In genomic region chr1:18557621-18558465, GRCh38 we compare ENCODE assay signal across 8 cellular contexts.
A peak's percentile ranks its signal among the peaks of the same experiment; 100 is the strongest.
DNase-seq lines count a peak whose midpoint lies in the region; ATAC-seq lines count a peak whose summit lies in the region.

No MANE protein-coding gene starts in this region.

- DNase-seq in G401 (ENCODE audit: low spot score), result peak; percentile 91
- DNase-seq in NCI-H526 treated with DMSO at 0.1 percent for 48 hours (lab: John Stamatoyannopoulos, UW), result peak; percentile 51
- DNase-seq in putamen (ENCODE audit: low spot score), result peak; percentile 77
- no peak for DNase-seq in KBM-7
- no peak for DNase-seq in GDM1 (lab: John Stamatoyannopoulos, UW)

- peak; percentile 51 for ATAC-seq in esophagus mucosa
- no peak for ATAC-seq in HG03442 (IDR thresholded peaks at IDR 0.05; ENCODE audit: unreplicated experiment)
- no peak for ATAC-seq in GM21381 (IDR thresholded peaks at IDR 0.05; ENCODE audit: unreplicated experiment)

- in situ Hi-C loops in G401 (cut with HindIII; ENCODE audit: low sequenced_read_pairs) (no loop called here), KBM-7 (cut with MboI; ENCODE audit: low pct_unique_long_range_greater_than_20kb, low sequenced_read_pairs) (no loop called here)

Comparison
In these comparisons a context has a peak if more than half of its experiments do, and no peak if none do; other contexts are left out.
1. DNase-seq: peak in G401 (single experiment), NCI-H526 treated with DMSO at 0.1 percent for 48 hours (single experiment) and putamen (single experiment); none in KBM-7 (single experiment) and GDM1 (single experiment).